In genomic region chr19:17582613-17583012, GRCh38 we compare ENCODE assay signal across 18 cellular contexts. TPM values are rescaled to one million over a fixed set of nuclear protein-coding genes. Genes with fewer than 3 reads are reported as not detected.
DNase-seq lines count a peak whose midpoint lies in the region; TF ChIP-seq lines count a peak whose summit lies in the region.
"Had no signal": no experiment of that assay in that cellular context is flagged by ENCODE, and none has a peak within 500 bp of the region (broad histone marks: within the 10 kb centered on the region; RNA-seq: fewer than 3 reads in every experiment).

No MANE protein-coding gene starts in this region.

- H4K20me1 ChIP-seq in BLaER1 (peaks cover 54% of the 10 kb centered on the region), H9 (ENCODE audit: control insufficient read depth, insufficient read depth, insufficient read length) (no peaks in the 10 kb centered on the region), OCI-LY7 (ENCODE audit: insufficient read depth, low read length) (no peaks in the 10 kb centered on the region)

- no peak overlapping the region for H4K5ac ChIP-seq in H9 (ENCODE audit: insufficient read length, low read depth, low read length)

- no peaks in the 10 kb centered on the region for H3K79me1 ChIP-seq in H9 (ENCODE audit: insufficient read depth, low read depth, low read length, poor library complexity, severe bottlenecking)

- no peak overlapping the region for H3K4ac ChIP-seq in H9 (ENCODE audit: low read depth, low read length)

- H4K8ac ChIP-seq in H9 (replicated peaks; ENCODE audit: insufficient read length, low read depth, low read length), result no peak overlapping the region

- H3K4me1 ChIP-seq in BLaER1 (peaks cover 64% of the 10 kb centered on the region), H9 (ENCODE audit: insufficient read depth, low read length) (no peaks in the 10 kb centered on the region; the same call in 1 of the 2 replicates), OCI-LY7 (ENCODE audit: insufficient read depth, low read length, poor library complexity, severe bottlenecking) (peaks cover 11% of the 10 kb centered on the region)

- no peak overlapping the region for H4K91ac ChIP-seq in H9 (ENCODE audit: insufficient read length, low read depth, low read length)

- H3K27me3 ChIP-seq in BLaER1 (no peaks in the 10 kb centered on the region), H9 (ENCODE audit: insufficient read depth, low read length) (no peaks in the 10 kb centered on the region)

- H2BK12ac ChIP-seq in H9 (ENCODE audit: insufficient read length, low read depth, low read length), result no peak overlapping the region

- no peaks in the 10 kb centered on the region for H3K9me2 ChIP-seq in OCI-LY7 (ENCODE audit: insufficient read depth, low read length)
- H3K9me2 ChIP-seq: SK-N-SH had no signal

- H2AFZ ChIP-seq in H9 (ENCODE audit: low read length) (no peak overlapping the region), OCI-LY7 (ENCODE audit: low read length) (no peak overlapping the region)

- H3K9me3 Mint-ChIP-seq in H9 (no peaks in the 10 kb centered on the region; a peak in 1 of 5 replicates), endothelial cell (ENCODE audit: unreplicated experiment) (no peaks in the 10 kb centered on the region), MCF 10A (ENCODE audit: unreplicated experiment) (no peaks in the 10 kb centered on the region)
- H3K9me3 Mint-ChIP-seq: CD8-positive, alpha-beta memory T cell had no signal

- H3K4me1 Mint-ChIP-seq in H9 (peaks cover 21 to 39% of the 10 kb centered on the region in 2 experiments), endothelial cell (ENCODE audit: unreplicated experiment) (peaks cover 4% of the 10 kb centered on the region), MCF 10A (ENCODE audit: insufficient read depth, unreplicated experiment) (peaks cover 11% of the 10 kb centered on the region)
- H3K4me1 Mint-ChIP-seq: CD8-positive, alpha-beta memory T cell had no signal

- no peak overlapping the region for H2BK20ac ChIP-seq in H9 (ENCODE audit: low read depth, low read length, poor library complexity, severe bottlenecking)

- H3K27me3 Mint-ChIP-seq in H9 (ENCODE audit: low read depth) (no peaks in the 10 kb centered on the region), endothelial cell (ENCODE audit: unreplicated experiment) (peaks cover 6% of the 10 kb centered on the region), MCF 10A (ENCODE audit: insufficient read depth, unreplicated experiment) (no peaks in the 10 kb centered on the region)
- H3K27me3 Mint-ChIP-seq: CD8-positive, alpha-beta memory T cell had no signal

- H3K27ac ChIP-seq in BLaER1, result peak overlapping the region; percentile 73
- no peak overlapping the region for H3K27ac ChIP-seq in H9 (ENCODE audit: insufficient read length, low read depth, low read length)
- H3K27ac ChIP-seq in OCI-LY7 (ENCODE audit: low read depth, low read length, poor library complexity, severe bottlenecking), result no peak overlapping the region

- H2BK15ac ChIP-seq in H9 (ENCODE audit: low read depth, low read length), result no peak overlapping the region

- H3K23ac ChIP-seq in H9 (ENCODE audit: insufficient read length, low read depth, low read length), result no peak overlapping the region

- H3K36me3 Mint-ChIP-seq in H9 (ENCODE audit: insufficient read depth in 1 of 3, low read depth in 3 of 3) (peaks cover 14 to 38% (median 32%) of the 10 kb centered on the region in 3 experiments), endothelial cell (ENCODE audit: low read depth, unreplicated experiment) (peaks cover 23% of the 10 kb centered on the region), MCF 10A (ENCODE audit: insufficient read depth, unreplicated experiment) (peaks cover 46% of the 10 kb centered on the region)

- POLR2A ChIA-PET in OCI-LY7 (lab: Charles Lee), result interaction anchor here (0.7 kb wide), 1 partner anchor 29 kb away, joined by 4 read pairs; no protein-coding TSS in a partner anchor
- POLR2A ChIA-PET in MCF 10A (lab: Yijun Ruan, JAX), result interaction anchor here (0.7 kb wide), 1 partner anchor 72 kb away, joined by 3 read pairs; no protein-coding TSS in a partner anchor

- H3K23me2 ChIP-seq in H9 (ENCODE audit: insufficient read length, low read depth, low read length, poor library complexity, severe bottlenecking), result no peaks in the 10 kb centered on the region

- TF ChIP-seq CTCF in H9 (conservative IDR thresholded peaks at IDR 0.05) (peak; percentile 30; the same call in 2 of the 3 replicates), OCI-LY7 (conservative IDR thresholded peaks at IDR 0.05; ENCODE audit: low read length) (0 out of 2 replicates have a peak, but pooled peaks have one; percentile 27), endothelial cell (IDR thresholded peaks at IDR 0.05; ENCODE audit: unreplicated experiment) (peak; percentile 20), MCF 10A (IDR thresholded peaks at IDR 0.05; ENCODE audit: unreplicated experiment) (no peak)

- H3T11ph ChIP-seq in H9 (ENCODE audit: low read length), result no peak overlapping the region

- H3K9ac ChIP-seq in BLaER1, result peak overlapping the region; percentile 61
- no peak overlapping the region for H3K9ac ChIP-seq in H9 (ENCODE audit: extremely low read depth, insufficient read length, low read length)
- H3K9ac ChIP-seq: SK-N-SH had no signal

- no peak overlapping the region for H3K14ac ChIP-seq in H9 (ENCODE audit: insufficient read depth, low read length)

- H3K4me2 ChIP-seq in BLaER1 (peak overlapping the region; percentile 97), H9 (ENCODE audit: insufficient read depth, insufficient read length, low read length) (no peak overlapping the region), OCI-LY7 (ENCODE audit: low read length) (no peak overlapping the region)
- H3K4me2 ChIP-seq: SK-N-SH had no signal

- no peak overlapping the region for H2BK120ac ChIP-seq in H9 (ENCODE audit: low read depth, low read length, poor library complexity, severe bottlenecking)

- no CpG with 5 or more reads among the region's 8 CpGs for WGBS in H9 (ENCODE audit: extremely low coverage, insufficient read length, low lambda C conversion rate)

- H2AK5ac ChIP-seq in H9 (ENCODE audit: insufficient read length, low read length), result no peak overlapping the region

- no peak overlapping the region for H3K56ac ChIP-seq in H9 (ENCODE audit: insufficient read length, low read depth, low read length)

- H3K9me3 ChIP-seq in BLaER1 (no peaks in the 10 kb centered on the region), H9 (ENCODE audit: control insufficient read depth, low read depth, low read length) (no peaks in the 10 kb centered on the region), OCI-LY7 (ENCODE audit: low read length) (no peaks in the 10 kb centered on the region)
- H3K9me3 ChIP-seq: SK-N-SH had no signal

- no peak overlapping the region for H3K18ac ChIP-seq in H9 (ENCODE audit: insufficient read length, low read depth, low read length)

- CTCF ChIA-PET in OCI-LY7 (lab: Charles Lee; ENCODE audit: unreplicated experiment), result no interaction called here
- CTCF ChIA-PET in MCF 10A (lab: Yijun Ruan, JAX), result interaction anchor here (1.4 kb wide), 1 partner anchor 202 kb away, joined by 3 read pairs; no protein-coding TSS in a partner anchor

- intact Hi-C loops in OCI-LY7 (cut with micrococcal nuclease; ENCODE audit: unreplicated experiment) (no loop called here), MCF 10A (cut with micrococcal nuclease) (no loop called here)

- H3K27ac Mint-ChIP-seq in H9, result no peak overlapping the region
- no peak overlapping the region for H3K27ac Mint-ChIP-seq in endothelial cell (ENCODE audit: unreplicated experiment)
- no peak overlapping the region for H3K27ac Mint-ChIP-seq in MCF 10A (ENCODE audit: low read depth, unreplicated experiment)
- H3K27ac Mint-ChIP-seq: CD8-positive, alpha-beta memory T cell had no signal

- H3K79me2 ChIP-seq in H9 (ENCODE audit: insufficient read depth, low read length) (no peaks in the 10 kb centered on the region), OCI-LY7 (ENCODE audit: insufficient read depth, low read depth, low read length) (no peaks in the 10 kb centered on the region)

- no peak for DNase-seq in H9
- no peak for DNase-seq in OCI-LY7 (ENCODE audit: low spot score)
- DNase-seq in endothelial cell (ENCODE audit: low spot score), result no peak
- no peak for DNase-seq in MCF 10A (ENCODE audit: unreplicated experiment)
- DNase-seq in cerebellum (ENCODE audit: low spot score), result no peak
- no peak for DNase-seq in NCI-H748 (lab: John Stamatoyannopoulos, UW; ENCODE audit: unreplicated experiment)
- DNase-seq: CD8-positive, alpha-beta memory T cell; DMS79; HCEC 1CT; KG1; NCI-H1048; NCI-H1436; NCI-H1930; NCI-H2171; NCI-H526; SHP77; SK-N-SH had no signal

- no peak overlapping the region for H3K4me3 Mint-ChIP-seq in H9
- no peak overlapping the region for H3K4me3 Mint-ChIP-seq in endothelial cell (ENCODE audit: unreplicated experiment)
- no peak overlapping the region for H3K4me3 Mint-ChIP-seq in MCF 10A (ENCODE audit: unreplicated experiment)

- H3K4me3 ChIP-seq in BLaER1 (peak overlapping the region; percentile 39; the same call in 1 of the 2 replicates), OCI-LY7 (ENCODE audit: low read depth, low read length, poor library complexity, severe bottlenecking) (no peak overlapping the region)

- no TSS peak for BruUV-seq in OCI-LY7 (replicated peaks; lab: Mats Ljungman, UMichigan)
- no TSS peak for BruUV-seq in MCF 10A (replicated peaks; lab: Mats Ljungman, UMichigan)

- H3K36me3 ChIP-seq in BLaER1 (peaks cover 45% of the 10 kb centered on the region), OCI-LY7 (ENCODE audit: insufficient read depth, low read length) (peaks cover 46% of the 10 kb centered on the region)

- no peak overlapping the region for H2BK5ac ChIP-seq in H9 (ENCODE audit: insufficient read length, low read length)

RNA-seq across cellular contexts. Expression of gene COLGALT1, which starts 27.2 kb away (rescaled TPM):
- total RNA-seq in H9 (2021) (45.3 and 48.5 TPM in 2 replicates), OCI-LY7 (2022) (57.2 and 68.6 TPM in 2 replicates), endothelial cell (ENCODE audit: unreplicated experiment) (257 TPM), MCF 10A (2022) (103 and 107 TPM in 2 replicates), cerebellum (19.1 TPM)
- total RNA-seq in OCI-LY7 (2014; rRNA removed; shearing (Covaris generic)), result 43.0 and 49.6 TPM in 2 replicates
